In genomic region chr19:6088677-6089063, GRCh38 we compare ENCODE assay signal across 1 cellular context.
TF ChIP-seq lines count a peak whose summit lies in the region.

No MANE protein-coding gene starts in this region.

TF ChIP-seq in HCT116, 20 proteins besides CTCF, POLR2A, EP300 and RAD21 (continued from another document):
- TF ChIP-seq ZBTB33 (IDR thresholded peaks at IDR 0.05; ENCODE audit: extremely low read depth, insufficient replicate concordance, low read length) (no peak), CEBPB (IDR thresholded peaks at IDR 0.05; ENCODE audit: low read depth) (no peak)
